23 cellular contexts compared by ENCODE assay signal in the genomic region with DNA sequence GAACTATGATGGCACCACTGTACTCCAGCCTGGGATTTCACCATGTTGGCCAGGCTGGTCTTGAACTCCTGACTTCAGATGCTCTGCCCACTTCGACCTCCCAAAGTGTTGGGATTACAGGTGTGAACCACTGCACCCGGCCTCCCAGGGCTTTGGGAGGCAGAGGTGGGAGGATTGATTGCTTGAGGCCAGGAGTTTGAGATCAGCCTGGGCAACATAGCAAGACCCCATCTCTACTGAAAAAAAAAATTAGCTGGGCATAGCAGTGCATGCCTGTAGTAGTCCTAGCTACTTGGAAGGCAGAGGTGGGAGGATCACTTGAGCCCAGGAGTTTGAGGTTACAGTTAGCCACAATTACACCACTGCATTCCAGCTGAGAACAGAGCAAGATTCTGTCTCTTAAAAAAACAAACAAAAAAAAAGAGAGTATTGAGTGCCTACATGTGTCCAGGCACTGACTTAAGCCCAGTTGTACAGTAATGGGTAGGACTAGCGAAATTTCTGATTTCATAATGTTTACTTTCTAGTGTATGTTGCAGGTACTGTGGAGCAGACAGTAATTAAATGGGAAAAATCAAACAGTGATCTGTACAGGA. TPM values are rescaled to one million over a fixed set of nuclear protein-coding genes. Genes with fewer than 3 reads are reported as not detected.
A peak's percentile ranks its signal among the peaks of the same experiment; 100 is the strongest.
DNase-seq lines count a peak whose midpoint lies in the region; TF ChIP-seq lines count a peak whose summit lies in the region.
"Had no signal": no experiment of that assay in that cellular context is flagged by ENCODE, and none has a peak within 500 bp of the region (broad histone marks: within the 10 kb centered on the region; RNA-seq: fewer than 3 reads in every experiment).

No MANE protein-coding gene starts in this region.

- CTCF ChIA-PET in MCF 10A (lab: Yijun Ruan, JAX): interaction anchor here (0.6 to 1.2 kb wide), 3 partner anchors 62 to 484 kb away, joined by 3 to 4 read pairs (median 4); no protein-coding TSS in a partner anchor
- CTCF ChIA-PET in activated naive CD4-positive, alpha-beta T cell treated with anti-CD3 and anti-CD28 coated beads, Interleukin-2, amount 10 ng/mL, durations not matched to agents 7 days and 5 days (lab: Charles Lee): interaction anchor here (1.0 kb wide), 1 partner anchor 12 kb away, joined by 3 read pairs; no protein-coding TSS in a partner anchor
- CTCF ChIA-PET in RWPE1 (lab: Yijun Ruan, JAX): interaction anchor here (0.6 kb wide), 1 partner anchor 39 kb away, joined by 3 read pairs; no protein-coding TSS in a partner anchor

- TF ChIP-seq CTCF in MCF 10A (IDR thresholded peaks at IDR 0.05; ENCODE audit: unreplicated experiment): no peak
- no peak for TF ChIP-seq CTCF in breast epithelium (IDR thresholded peaks at IDR 0.05)
- no peak for TF ChIP-seq CTCF in fibroblast of villous mesenchyme (IDR thresholded peaks at IDR 0.05; ENCODE audit: insufficient read depth, low read depth, low read length)
- no peak for TF ChIP-seq CTCF in RWPE1 (conservative IDR thresholded peaks at IDR 0.05; ENCODE audit: low read depth)

- H3K9me3 ChIP-seq in breast epithelium (no peaks in the 10 kb centered on the region), adipocyte (ENCODE audit: control insufficient read depth, low read length) (no peaks in the 10 kb centered on the region)
- H3K9me3 ChIP-seq: colonic mucosa, transverse colon had no signal

- H3K27ac ChIP-seq in breast epithelium: no peak overlapping the region
- no peak overlapping the region for H3K27ac ChIP-seq in RWPE1
- H3K27ac ChIP-seq: colonic mucosa, PC-9, transverse colon had no signal

- intact Hi-C loops in MCF 10A (cut with micrococcal nuclease): no loop called here
- intact Hi-C loops in breast epithelium (cut with DNase I; ENCODE audit: low total_unique reads): no loop called here
- intact Hi-C loops in cardiac septum (cut with DNase I): no loop called here

- H3K4me3 Mint-ChIP-seq in MCF 10A (ENCODE audit: unreplicated experiment): no peak overlapping the region
- H3K4me3 Mint-ChIP-seq in activated naive CD4-positive, alpha-beta T cell treated with anti-CD3 and anti-CD28 coated beads, Interleukin-2, amount 10 ng/mL, durations not matched to agents 7 days and 5 days: no peak overlapping the region
- H3K4me3 Mint-ChIP-seq: natural killer cell treated with Interleukin-12 subunit alpha and Interleukin-12 subunit beta and Interleukin-15 and Interleukin-18, amount 100 ng/mL, for 72 hours had no signal

- H3K4me1 ChIP-seq in breast epithelium: peaks cover 6 to 7% of the 10 kb centered on the region in 2 donors
- H3K4me1 ChIP-seq in adipocyte (ENCODE audit: control insufficient read depth, insufficient read depth, low read length): no peaks in the 10 kb centered on the region

- H3K27ac Mint-ChIP-seq in MCF 10A (ENCODE audit: low read depth, unreplicated experiment): no peak overlapping the region
- H3K27ac Mint-ChIP-seq in activated naive CD4-positive, alpha-beta T cell treated with anti-CD3 and anti-CD28 coated beads, Interleukin-2, amount 10 ng/mL, durations not matched to agents 7 days and 5 days: no peak overlapping the region
- H3K27ac Mint-ChIP-seq: CD4-positive, CD25-positive, alpha-beta regulatory T cell; natural killer cell treated with Interleukin-12 subunit alpha and Interleukin-12 subunit beta and Interleukin-15 and Interleukin-18, amount 100 ng/mL, for 72 hours had no signal

- no TSS peak for BruUV-seq in MCF 10A (replicated peaks; lab: Mats Ljungman, UMichigan)

- no peaks in the 10 kb centered on the region for H3K36me3 ChIP-seq in breast epithelium
- H3K36me3 ChIP-seq in adipocyte (ENCODE audit: control insufficient read depth, insufficient read depth, low read length, severe bottlenecking): peaks cover 19% of the 10 kb centered on the region
- H3K36me3 ChIP-seq: colonic mucosa had no signal

- no peaks in the 10 kb centered on the region for H3K27me3 ChIP-seq in breast epithelium
- H3K27me3 ChIP-seq in adipocyte (replicated peaks; ENCODE audit: control insufficient read depth, insufficient read depth, low read length): peaks cover 6% of the 10 kb centered on the region
- H3K27me3 ChIP-seq: colonic mucosa had no signal

- no peaks in the 10 kb centered on the region for H3K9me3 Mint-ChIP-seq in MCF 10A (ENCODE audit: unreplicated experiment)
- H3K9me3 Mint-ChIP-seq in activated naive CD4-positive, alpha-beta T cell treated with anti-CD3 and anti-CD28 coated beads, Interleukin-2, amount 10 ng/mL, durations not matched to agents 7 days and 5 days: no peaks in the 10 kb centered on the region
- H3K9me3 Mint-ChIP-seq: natural killer cell treated with Interleukin-12 subunit alpha and Interleukin-12 subunit beta and Interleukin-15 and Interleukin-18, amount 100 ng/mL, for 72 hours had no signal

- DNase-seq in MCF 10A (ENCODE audit: unreplicated experiment) (peak; percentile 30), breast epithelium (ENCODE audit: low spot score in 2 of 2) (no peak), adipocyte (ENCODE audit: low read depth) (peak; percentile 73), fibroblast of villous mesenchyme (ENCODE audit: low read depth) (peak; percentile 26), cardiac septum (ENCODE audit: low spot score) (no peak), RWPE1 (ENCODE audit: low spot score) (no peak), NAMALWA (ENCODE audit: low spot score) (no peak)
- DNase-seq in activated naive CD4-positive, alpha-beta T cell treated with anti-CD3 and anti-CD28 coated beads, Interleukin-2, amount 10 ng/mL, durations not matched to agents 7 days and 5 days: no peak
- DNase-seq: activated effector memory CD4-positive, alpha-beta T cell treated with Interleukin-2 at 50 U/mL for 16 hours; CD4-positive, CD25-positive, alpha-beta regulatory T cell; colonic mucosa; glutamatergic neuron; NCI-H1092 treated with DMSO at 0.1 percent for 48 hours; NCI-H82; PC-9; stimulated activated CD4-positive, alpha-beta T cell treated with anti-CD3 and anti-CD28 coated beads, Interleukin-12 subunit alpha, Interleukin-12 subunit beta, amount 100 ng/mL, for 4 hours; stimulated activated naive CD4-positive, alpha-beta T cell; T1000; transverse colon had no signal

- no peak overlapping the region for H3K9ac ChIP-seq in adipocyte (ENCODE audit: low read length)

- peaks cover 16% of the 10 kb centered on the region for H3K4me1 Mint-ChIP-seq in MCF 10A (ENCODE audit: insufficient read depth, unreplicated experiment)
- peaks cover 16% of the 10 kb centered on the region for H3K4me1 Mint-ChIP-seq in activated naive CD4-positive, alpha-beta T cell treated with anti-CD3 and anti-CD28 coated beads, Interleukin-2, amount 10 ng/mL, durations not matched to agents 7 days and 5 days

- H3K27me3 Mint-ChIP-seq in MCF 10A (ENCODE audit: insufficient read depth, unreplicated experiment): no peaks in the 10 kb centered on the region
- H3K27me3 Mint-ChIP-seq in activated naive CD4-positive, alpha-beta T cell treated with anti-CD3 and anti-CD28 coated beads, Interleukin-2, amount 10 ng/mL, durations not matched to agents 7 days and 5 days: peaks cover 32% of the 10 kb centered on the region

- H3K4me3 ChIP-seq in breast epithelium: no peak overlapping the region
- no peak overlapping the region for H3K4me3 ChIP-seq in adipocyte (ENCODE audit: low read length)
- no peak overlapping the region for H3K4me3 ChIP-seq in fibroblast of villous mesenchyme (ENCODE audit: low read depth, low read length)
- H3K4me3 ChIP-seq: colonic mucosa, PC-9, transverse colon had no signal

- TF ChIP-seq POLR2A in breast epithelium (IDR thresholded peaks at IDR 0.05): no peak

- H3K36me3 Mint-ChIP-seq in MCF 10A (ENCODE audit: insufficient read depth, unreplicated experiment): peaks cover 62% of the 10 kb centered on the region
- H3K36me3 Mint-ChIP-seq in activated naive CD4-positive, alpha-beta T cell treated with anti-CD3 and anti-CD28 coated beads, Interleukin-2, amount 10 ng/mL, durations not matched to agents 7 days and 5 days: peaks cover 16% of the 10 kb centered on the region

- POLR2A ChIA-PET in MCF 10A (lab: Yijun Ruan, JAX): interaction anchor here (2.6 kb wide), 1 partner anchor 9 kb away, joined by 8 read pairs; a partner anchor contains a TSS
- POLR2A ChIA-PET in RWPE1 (lab: Yijun Ruan, JAX; ENCODE audit: low non-redundant PET): no interaction called here

RNA-seq across cellular contexts. Expression of a gene that starts 4.2 kb away (rescaled TPM):
- total RNA-seq in MCF 10A (2022) (11.6 and 12.3 TPM in 2 replicates), breast epithelium (1 to 10 TPM in 2 of 3 donors, under 1 TPM in 1; 0.64 to 3.7 (median 2.9) TPM), fibroblast of villous mesenchyme (0.43 and 0.97 TPM in 2 replicates), cardiac septum (2.1 TPM)

RNA-seq across cellular contexts. Expression of a gene that starts 9.7 kb away (rescaled TPM):
- total RNA-seq in MCF 10A (2022): 72.4 and 81.5 TPM in 2 replicates
- 10 to 100 TPM; 58.5 to 64.6 (median 58.9) TPM for total RNA-seq in breast epithelium
- total RNA-seq in fibroblast of villous mesenchyme: 13.4 and 17.4 TPM in 2 replicates
- total RNA-seq in cardiac septum: 52.1 TPM

RNA-seq across cellular contexts. Expression of a gene that starts 10.2 kb away (rescaled TPM):
- total RNA-seq in MCF 10A (2022): 40.4 and 41.5 TPM in 2 replicates
- total RNA-seq in breast epithelium: 10 to 100 TPM; 11.6 to 19.3 (median 12.5) TPM
- 11.9 and 15.5 TPM in 2 replicates for total RNA-seq in fibroblast of villous mesenchyme
- total RNA-seq in cardiac septum: 6.3 TPM

RNA-seq across cellular contexts. Expression of a gene that starts 32.9 kb away (rescaled TPM):
- 0.74 and 1.0 TPM in 2 replicates for total RNA-seq in MCF 10A (2022)
- total RNA-seq in breast epithelium: 1 to 10 TPM in 1 of 3 donors, under 1 TPM in 1, not detected in 1; 0.73 to 2.6 TPM
- under 0.01 TPM in 1 of 2 replicates, not detected in the other for total RNA-seq in fibroblast of villous mesenchyme
- total RNA-seq in cardiac septum: not detected
- total RNA-seq: CD4-positive, CD25-positive, alpha-beta regulatory T cell; endothelial cell of umbilical vein; lung microvascular endothelial cell; natural killer cell treated with Interleukin-12 subunit alpha and Interleukin-12 subunit beta and Interleukin-15 and Interleukin-18, amount 100 ng/mL, for 72 hours; pulmonary artery endothelial cell had no signal

Comparison
In these comparisons a context has a peak if more than half of its experiments do, and no peak if none do; other contexts are left out.
1. DNase-seq: peak in MCF 10A (single experiment), adipocyte (single experiment) and fibroblast of villous mesenchyme (single experiment); none in breast epithelium (0 of 2), activated naive CD4-positive, alpha-beta T cell treated with anti-CD3 and anti-CD28 coated beads, Interleukin-2, amount 10 ng/mL, durations not matched to agents 7 days and 5 days (single experiment), cardiac septum (single experiment), RWPE1 (single experiment) and NAMALWA (single experiment).